Comparison of ENCODE assay signal across 8 cellular contexts in the genomic region with DNA sequence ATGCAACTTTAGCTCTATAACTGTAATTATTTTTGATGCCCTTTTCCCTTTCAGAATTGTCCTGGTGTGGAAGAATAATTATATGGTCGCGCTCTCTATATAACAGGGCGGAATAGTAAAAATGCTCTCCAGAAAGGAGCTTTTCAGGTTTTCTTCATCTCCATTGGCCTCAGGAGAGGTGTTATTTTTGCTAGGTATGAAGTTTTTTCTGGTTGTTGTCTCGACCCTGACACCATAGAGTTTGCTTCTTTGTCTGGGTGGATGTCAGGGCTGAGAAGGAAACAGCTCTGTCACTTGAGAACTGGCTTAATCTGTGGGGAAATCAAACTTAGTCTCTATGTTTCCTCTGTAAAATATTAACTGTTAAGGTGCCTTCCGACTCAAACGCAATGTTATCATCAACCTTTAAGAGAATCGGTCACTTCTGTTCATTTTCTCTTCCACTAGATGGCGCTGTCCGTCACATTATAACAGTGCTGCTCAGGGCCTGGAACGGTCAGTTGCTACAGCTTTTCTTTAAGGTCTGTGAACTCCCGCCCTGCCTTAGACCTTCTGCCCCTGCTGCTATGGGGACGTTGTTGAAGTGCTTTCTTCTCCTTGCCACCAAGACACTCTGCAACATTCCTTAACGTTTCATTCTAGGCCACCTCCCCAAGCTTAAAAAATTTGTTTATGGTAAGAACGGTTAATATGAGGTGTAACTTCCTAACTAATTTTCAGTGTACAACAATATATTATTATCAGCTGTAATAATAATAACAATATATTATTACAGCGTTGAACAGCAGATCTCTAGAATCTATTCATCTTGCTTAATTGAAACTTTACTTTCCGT. TPM values are rescaled to one million over a fixed set of nuclear protein-coding genes. Genes with fewer than 3 reads are reported as not detected.
DNase-seq lines count a peak whose midpoint lies in the region; ATAC-seq and TF ChIP-seq lines count a peak whose summit lies in the region.

No MANE protein-coding gene starts in this region.

- in situ Hi-C loops in astrocyte of the spinal cord (cut with HindIII; ENCODE audit: low sequenced_read_pairs), result no loop called here

- H3K4me3 Mint-ChIP-seq in immature natural killer cell, result no peak overlapping the region

- DNase-seq in AG08395 (ENCODE audit: low spot score) (peak; percentile 59), NCI-H2029 (lab: John Stamatoyannopoulos, UW) (peak; percentile 6), T-helper 2 cell (peak in 4 of 5 experiments; percentile 6 to 71 (median 10)), astrocyte of the spinal cord (ENCODE audit: low read depth, low spot score) (peak; percentile 76), immature natural killer cell (peak; percentile 37 to 64 (median 51))
- DNase-seq in stimulated activated CD4-positive, alpha-beta T cell treated with anti-CD3 and anti-CD28 coated beads, Interleukin-15, amount 100 ng/mL, for 24 hours, result peak; percentile 60

- no peaks in the 10 kb centered on the region for H3K9me3 Mint-ChIP-seq in immature natural killer cell

- no peak overlapping the region for H3K4me3 ChIP-seq in astrocyte of the spinal cord (ENCODE audit: low read depth, low read length)

- no peaks in the 10 kb centered on the region for H3K4me1 Mint-ChIP-seq in immature natural killer cell

- ATAC-seq in GM18517 (IDR thresholded peaks at IDR 0.05; ENCODE audit: unreplicated experiment) (peak; percentile 93), HG03039 (IDR thresholded peaks at IDR 0.05; ENCODE audit: unreplicated experiment) (peak; percentile 87)

- H3K27me3 Mint-ChIP-seq in immature natural killer cell (ENCODE audit: low read depth in 3 of 3), result peaks cover 0 to 2% (median 1%) of the 10 kb centered on the region in 3 donors

- no peak overlapping the region for H3K27ac Mint-ChIP-seq in immature natural killer cell

- no peaks in the 10 kb centered on the region for H3K36me3 Mint-ChIP-seq in immature natural killer cell

- peak; percentile 61 for TF ChIP-seq CTCF in astrocyte of the spinal cord (IDR thresholded peaks at IDR 0.05; ENCODE audit: low read depth, low read length)

RNA-seq across cellular contexts. Expression of gene SERPINB12, which starts 23.8 kb away (rescaled TPM):
- polyA plus RNA-seq in immature natural killer cell, result not detected

RNA-seq across cellular contexts. Expression of gene SERPINB5, which starts 41.6 kb away (rescaled TPM):
- not detected for polyA plus RNA-seq in immature natural killer cell

Comparison
In these comparisons a context has a peak if more than half of its experiments do, and no peak if none do; other contexts are left out.
1. DNase-seq: peak in every context shown above with its lines; median percentile 76 in astrocyte of the spinal cord; 60 in stimulated activated CD4-positive, alpha-beta T cell treated with anti-CD3 and anti-CD28 coated beads, Interleukin-15, amount 100 ng/mL, for 24 hours; 59 in AG08395; 51 in immature natural killer cell; 10 in T-helper 2 cell; 6 in NCI-H2029.